In genomic region chr17:14301761-14302401, GRCh38 we compare ENCODE assay signal across 8 cellular contexts. TPM values are rescaled to one million over a fixed set of nuclear protein-coding genes. Genes with fewer than 3 reads are reported as not detected.
A peak's percentile ranks its signal among the peaks of the same experiment; 100 is the strongest.
DNase-seq lines count a peak whose midpoint lies in the region; ATAC-seq and TF ChIP-seq lines count a peak whose summit lies in the region.

No MANE protein-coding gene starts in this region.

- TF ChIP-seq CTCF in AG04449 (IDR thresholded peaks at IDR 0.05; ENCODE audit: insufficient read depth, low read length, missing control alignments) = no peak
- TF ChIP-seq CTCF in astrocyte of the spinal cord (IDR thresholded peaks at IDR 0.05; ENCODE audit: low read depth, low read length) = no peak

- POLR2A ChIA-PET in AG04449 (lab: Yijun Ruan, JAX) = interaction anchor here (0.6 to 1.8 kb wide), 14 partner anchors 15 to 948 kb away, joined by 3 to 9 read pairs (median 3); partner anchors contain the start of gene HS3ST3A1

- peak overlapping the region; percentile 90 for H3K27ac Mint-ChIP-seq in T-helper 17 cell

- CTCF ChIA-PET in AG04449 (lab: Yijun Ruan, JAX) = interaction anchor here (0.6 to 8.9 kb wide), 18 partner anchors 16 to 1272 kb away, joined by 3 to 112 read pairs (median 4); partner anchors contain the start of gene HS3ST3A1

- DNase-seq in AG04449 (ENCODE audit: low read depth, low spot score) (no peak), H4 (ENCODE audit: low spot score) (peak; percentile 25), T-helper 17 cell (peak; percentile 33 to 42 (median 37)), astrocyte of the spinal cord (ENCODE audit: low read depth, low spot score) (peak; percentile 61), kidney tubule cell (ENCODE audit: low spot score) (peak; percentile 20), NCI-H146 (lab: John Stamatoyannopoulos, UW) (no peak)
- peak; percentile 36 to 57 (median 40) for DNase-seq in stimulated activated CD4-positive, alpha-beta T cell treated with anti-CD3 and anti-CD28 coated beads, TNF-alpha, amount 100 ng/mL, for 24 hours (ENCODE audit: low read depth in 3 of 3)

- in situ Hi-C loops in astrocyte of the spinal cord (cut with HindIII; ENCODE audit: low sequenced_read_pairs) = no loop called here

- H3K4me3 ChIP-seq in AG04449 (ENCODE audit: low read depth, low read length) = peak overlapping the region; percentile 98
- peak overlapping the region; percentile 89 for H3K4me3 ChIP-seq in astrocyte of the spinal cord (ENCODE audit: low read depth, low read length)

- H3K4me3 Mint-ChIP-seq in T-helper 17 cell = peak overlapping the region; percentile 99

- peaks cover 2% of the 10 kb centered on the region for H3K36me3 Mint-ChIP-seq in T-helper 17 cell (ENCODE audit: low read depth)

- no peaks in the 10 kb centered on the region for H3K9me3 ChIP-seq in T-helper 17 cell (ENCODE audit: control insufficient read depth, low read length, poor library complexity, severe bottlenecking)

- ATAC-seq in T-helper 17 cell (peak; percentile 14), HG03342 (IDR thresholded peaks at IDR 0.05; ENCODE audit: unreplicated experiment) (no peak)

- peaks cover 54% of the 10 kb centered on the region for H3K4me1 Mint-ChIP-seq in T-helper 17 cell

- H3K27me3 Mint-ChIP-seq in T-helper 17 cell = peaks cover 28% of the 10 kb centered on the region

RNA-seq across cellular contexts. Expression of gene HS3ST3B1, which starts 1.0 kb away (rescaled TPM):
- 9.7 and 9.8 TPM in 2 replicates for total RNA-seq in H4 (2014; rRNA removed; shearing (Covaris generic))
- 10 to 100 TPM; 13.5 to 15.4 TPM for total RNA-seq in T-helper 17 cell

Comparison
In these comparisons a context has a peak if more than half of its experiments do, and no peak if none do; other contexts are left out.
1. DNase-seq: peak in H4 (single experiment), T-helper 17 cell (3 of 3), astrocyte of the spinal cord (single experiment), kidney tubule cell (single experiment) and stimulated activated CD4-positive, alpha-beta T cell treated with anti-CD3 and anti-CD28 coated beads, TNF-alpha, amount 100 ng/mL, for 24 hours (3 of 3); none in AG04449 (single experiment) and NCI-H146 (single experiment).